1 cellular context compared by ENCODE assay signal in the genomic region with DNA sequence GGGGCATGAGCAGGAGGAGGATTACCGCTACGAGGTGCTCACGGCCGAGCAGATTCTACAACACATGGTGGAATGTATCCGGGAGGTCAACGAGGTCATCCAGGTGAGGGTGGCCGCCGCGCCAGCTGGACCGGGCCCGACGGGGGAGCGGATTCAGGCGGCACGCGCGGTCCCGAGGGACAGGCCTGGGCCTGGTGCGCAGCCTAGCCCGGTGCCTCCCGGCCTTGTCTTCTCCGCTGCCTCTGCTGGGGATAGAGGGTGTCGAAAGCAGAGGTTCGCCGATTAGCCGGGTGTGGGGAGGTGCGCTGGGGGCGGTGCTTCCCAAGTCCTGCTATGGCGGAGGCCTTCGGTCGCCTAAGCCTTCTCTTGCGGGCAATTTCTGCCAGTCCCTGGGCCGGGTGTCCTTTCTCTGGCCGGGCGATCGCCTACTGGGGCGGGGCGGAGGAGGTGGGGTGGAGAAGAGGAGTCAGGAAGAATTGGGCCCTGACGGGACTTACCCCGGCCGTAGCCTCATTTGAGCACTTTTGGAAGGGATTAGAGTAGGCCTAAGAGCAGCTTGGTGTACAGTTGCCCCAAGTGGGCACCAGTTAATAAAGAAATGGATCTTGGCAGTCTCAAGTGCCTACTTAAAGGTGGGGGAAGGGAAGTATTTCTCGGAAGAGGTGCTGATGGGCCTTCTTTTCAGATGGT.
A peak's percentile ranks its signal among the peaks of the same experiment; 100 is the strongest.
TF ChIP-seq lines count a peak whose summit lies in the region.

No MANE protein-coding gene starts in this region.

TF ChIP-seq in HepG2, 621 proteins besides CTCF, POLR2A, EP300 and RAD21 (continued from another document and continues in another):
- TF ChIP-seq ZNF784 (CRISPR knock-in tag; IDR thresholded peaks at IDR 0.05; ENCODE audit: borderline replicate concordance), result peak; percentile 86; the same call in 1 of the 2 replicates
- TF ChIP-seq ZSCAN25 (CRISPR knock-in tag; IDR thresholded peaks at IDR 0.05), result peak; percentile 57
- TF ChIP-seq FOSL2 (CRISPR knock-in tag; IDR thresholded peaks at IDR 0.05), result no peak
- TF ChIP-seq, protein P1, sequence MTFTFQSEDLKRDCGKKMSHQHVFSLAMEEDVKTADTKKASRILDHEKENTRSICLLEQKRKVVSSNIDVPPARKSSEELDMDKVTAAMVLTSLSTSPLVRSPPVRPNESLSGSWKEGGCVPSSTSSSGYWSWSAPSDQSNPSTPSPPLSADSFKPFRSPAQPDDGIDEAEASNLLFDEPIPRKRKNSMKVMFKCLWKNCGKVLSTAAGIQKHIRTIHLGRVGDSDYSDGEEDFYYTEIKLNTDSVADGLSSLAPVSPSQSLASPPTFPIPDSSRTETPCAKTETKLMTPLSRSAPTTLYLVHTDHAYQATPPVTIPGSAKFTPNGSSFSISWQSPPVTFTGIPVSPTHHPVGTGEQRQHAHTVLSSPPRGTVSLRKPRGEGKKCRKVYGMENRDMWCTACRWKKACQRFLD (CRISPR knock-in tag; IDR thresholded peaks at IDR 0.05; ENCODE audit: borderline replicate concordance), result 0 out of 2 replicates have a peak, but pooled peaks have one; percentile 44
- TF ChIP-seq ZMAT3 (CRISPR knock-in tag; conservative IDR thresholded peaks at IDR 0.05), result no peak
- TF ChIP-seq, protein P2, sequence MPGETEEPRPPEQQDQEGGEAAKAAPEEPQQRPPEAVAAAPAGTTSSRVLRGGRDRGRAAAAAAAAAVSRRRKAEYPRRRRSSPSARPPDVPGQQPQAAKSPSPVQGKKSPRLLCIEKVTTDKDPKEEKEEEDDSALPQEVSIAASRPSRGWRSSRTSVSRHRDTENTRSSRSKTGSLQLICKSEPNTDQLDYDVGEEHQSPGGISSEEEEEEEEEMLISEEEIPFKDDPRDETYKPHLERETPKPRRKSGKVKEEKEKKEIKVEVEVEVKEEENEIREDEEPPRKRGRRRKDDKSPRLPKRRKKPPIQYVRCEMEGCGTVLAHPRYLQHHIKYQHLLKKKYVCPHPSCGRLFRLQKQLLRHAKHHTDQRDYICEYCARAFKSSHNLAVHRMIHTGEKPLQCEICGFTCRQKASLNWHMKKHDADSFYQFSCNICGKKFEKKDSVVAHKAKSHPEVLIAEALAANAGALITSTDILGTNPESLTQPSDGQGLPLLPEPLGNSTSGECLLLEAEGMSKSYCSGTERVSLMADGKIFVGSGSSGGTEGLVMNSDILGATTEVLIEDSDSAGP (CRISPR knock-in tag; IDR thresholded peaks at IDR 0.05; ENCODE audit: borderline replicate concordance), result peak; percentile 42
- TF ChIP-seq, protein P3, sequence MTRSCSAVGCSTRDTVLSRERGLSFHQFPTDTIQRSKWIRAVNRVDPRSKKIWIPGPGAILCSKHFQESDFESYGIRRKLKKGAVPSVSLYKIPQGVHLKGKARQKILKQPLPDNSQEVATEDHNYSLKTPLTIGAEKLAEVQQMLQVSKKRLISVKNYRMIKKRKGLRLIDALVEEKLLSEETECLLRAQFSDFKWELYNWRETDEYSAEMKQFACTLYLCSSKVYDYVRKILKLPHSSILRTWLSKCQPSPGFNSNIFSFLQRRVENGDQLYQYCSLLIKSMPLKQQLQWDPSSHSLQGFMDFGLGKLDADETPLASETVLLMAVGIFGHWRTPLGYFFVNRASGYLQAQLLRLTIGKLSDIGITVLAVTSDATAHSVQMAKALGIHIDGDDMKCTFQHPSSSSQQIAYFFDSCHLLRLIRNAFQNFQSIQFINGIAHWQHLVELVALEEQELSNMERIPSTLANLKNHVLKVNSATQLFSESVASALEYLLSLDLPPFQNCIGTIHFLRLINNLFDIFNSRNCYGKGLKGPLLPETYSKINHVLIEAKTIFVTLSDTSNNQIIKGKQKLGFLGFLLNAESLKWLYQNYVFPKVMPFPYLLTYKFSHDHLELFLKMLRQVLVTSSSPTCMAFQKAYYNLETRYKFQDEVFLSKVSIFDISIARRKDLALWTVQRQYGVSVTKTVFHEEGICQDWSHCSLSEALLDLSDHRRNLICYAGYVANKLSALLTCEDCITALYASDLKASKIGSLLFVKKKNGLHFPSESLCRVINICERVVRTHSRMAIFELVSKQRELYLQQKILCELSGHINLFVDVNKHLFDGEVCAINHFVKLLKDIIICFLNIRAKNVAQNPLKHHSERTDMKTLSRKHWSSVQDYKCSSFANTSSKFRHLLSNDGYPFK (CRISPR knock-in tag; IDR thresholded peaks at IDR 0.05; ENCODE audit: borderline replicate concordance), result peak; percentile 33; the same call in 1 of the 2 replicates
- no peak for TF ChIP-seq SIN3B (IDR thresholded peaks at IDR 0.05; ENCODE audit: low read length)
- TF ChIP-seq ZNF530 (CRISPR knock-in tag; IDR thresholded peaks at IDR 0.05; ENCODE audit: low read depth), result peak; percentile 49; the same call in 1 of the 2 replicates
- TF ChIP-seq CHCHD3 (CRISPR knock-in tag; IDR thresholded peaks at IDR 0.05), result no peak
- TF ChIP-seq KMT2B (CRISPR knock-in tag; IDR thresholded peaks at IDR 0.05), result peak; percentile 40; the same call in 1 of the 2 replicates
- TF ChIP-seq ZSCAN21 (CRISPR knock-in tag; IDR thresholded peaks at IDR 0.05; ENCODE audit: borderline replicate concordance), result no peak
- peak; percentile 58; the same call in 1 of the 2 replicates for TF ChIP-seq POLR2G (IDR thresholded peaks at IDR 0.05; ENCODE audit: low read depth, low read length)
- no peak for TF ChIP-seq NONO (IDR thresholded peaks at IDR 0.05)
- TF ChIP-seq NONO (CRISPR knock-in tag; conservative IDR thresholded peaks at IDR 0.05), result no peak
- no peak for TF ChIP-seq SETDB1 (CRISPR knock-in tag; IDR thresholded peaks at IDR 0.05; ENCODE audit: borderline replicate concordance)
- no peak for TF ChIP-seq ZNF317 (CRISPR knock-in tag; IDR thresholded peaks at IDR 0.05)
- TF ChIP-seq, protein P4, sequence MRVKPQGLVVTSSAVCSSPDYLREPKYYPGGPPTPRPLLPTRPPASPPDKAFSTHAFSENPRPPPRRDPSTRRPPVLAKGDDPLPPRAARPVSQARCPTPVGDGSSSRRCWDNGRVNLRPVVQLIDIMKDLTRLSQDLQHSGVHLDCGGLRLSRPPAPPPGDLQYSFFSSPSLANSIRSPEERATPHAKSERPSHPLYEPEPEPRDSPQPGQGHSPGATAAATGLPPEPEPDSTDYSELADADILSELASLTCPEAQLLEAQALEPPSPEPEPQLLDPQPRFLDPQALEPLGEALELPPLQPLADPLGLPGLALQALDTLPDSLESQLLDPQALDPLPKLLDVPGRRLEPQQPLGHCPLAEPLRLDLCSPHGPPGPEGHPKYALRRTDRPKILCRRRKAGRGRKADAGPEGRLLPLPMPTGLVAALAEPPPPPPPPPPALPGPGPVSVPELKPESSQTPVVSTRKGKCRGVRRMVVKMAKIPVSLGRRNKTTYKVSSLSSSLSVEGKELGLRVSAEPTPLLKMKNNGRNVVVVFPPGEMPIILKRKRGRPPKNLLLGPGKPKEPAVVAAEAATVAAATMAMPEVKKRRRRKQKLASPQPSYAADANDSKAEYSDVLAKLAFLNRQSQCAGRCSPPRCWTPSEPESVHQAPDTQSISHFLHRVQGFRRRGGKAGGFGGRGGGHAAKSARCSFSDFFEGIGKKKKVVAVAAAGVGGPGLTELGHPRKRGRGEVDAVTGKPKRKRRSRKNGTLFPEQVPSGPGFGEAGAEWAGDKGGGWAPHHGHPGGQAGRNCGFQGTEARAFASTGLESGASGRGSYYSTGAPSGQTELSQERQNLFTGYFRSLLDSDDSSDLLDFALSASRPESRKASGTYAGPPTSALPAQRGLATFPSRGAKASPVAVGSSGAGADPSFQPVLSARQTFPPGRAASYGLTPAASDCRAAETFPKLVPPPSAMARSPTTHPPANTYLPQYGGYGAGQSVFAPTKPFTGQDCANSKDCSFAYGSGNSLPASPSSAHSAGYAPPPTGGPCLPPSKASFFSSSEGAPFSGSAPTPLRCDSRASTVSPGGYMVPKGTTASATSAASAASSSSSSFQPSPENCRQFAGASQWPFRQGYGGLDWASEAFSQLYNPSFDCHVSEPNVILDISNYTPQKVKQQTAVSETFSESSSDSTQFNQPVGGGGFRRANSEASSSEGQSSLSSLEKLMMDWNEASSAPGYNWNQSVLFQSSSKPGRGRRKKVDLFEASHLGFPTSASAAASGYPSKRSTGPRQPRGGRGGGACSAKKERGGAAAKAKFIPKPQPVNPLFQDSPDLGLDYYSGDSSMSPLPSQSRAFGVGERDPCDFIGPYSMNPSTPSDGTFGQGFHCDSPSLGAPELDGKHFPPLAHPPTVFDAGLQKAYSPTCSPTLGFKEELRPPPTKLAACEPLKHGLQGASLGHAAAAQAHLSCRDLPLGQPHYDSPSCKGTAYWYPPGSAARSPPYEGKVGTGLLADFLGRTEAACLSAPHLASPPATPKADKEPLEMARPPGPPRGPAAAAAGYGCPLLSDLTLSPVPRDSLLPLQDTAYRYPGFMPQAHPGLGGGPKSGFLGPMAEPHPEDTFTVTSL (CRISPR knock-in tag; IDR thresholded peaks at IDR 0.05; ENCODE audit: borderline replicate concordance), result no peak
- TF ChIP-seq ZNF570 (CRISPR knock-in tag; IDR thresholded peaks at IDR 0.05; ENCODE audit: borderline replicate concordance), result no peak
- TF ChIP-seq HOXA3 (CRISPR knock-in tag; IDR thresholded peaks at IDR 0.05), result peak; percentile 31; the same call in 1 of the 2 replicates
- TF ChIP-seq ZNF510 (CRISPR knock-in tag; IDR thresholded peaks at IDR 0.05; ENCODE audit: low read depth), result no peak
- no peak for TF ChIP-seq ZNF639 (CRISPR knock-in tag; conservative IDR thresholded peaks at IDR 0.05)
- TF ChIP-seq POLR2AphosphoS5 (IDR thresholded peaks at IDR 0.05; ENCODE audit: low read depth, low read length), result peak; percentile 47; the same call in 1 of the 2 replicates
- TF ChIP-seq ZNF646 (CRISPR knock-in tag; IDR thresholded peaks at IDR 0.05), result no peak
- TF ChIP-seq ZNF83 (CRISPR knock-in tag; IDR thresholded peaks at IDR 0.05; ENCODE audit: borderline replicate concordance), result 0 out of 2 replicates have a peak, but pooled peaks have one; percentile 78
- TF ChIP-seq RXRA (CRISPR knock-in tag; IDR thresholded peaks at IDR 0.05), result no peak
- TF ChIP-seq IKZF1 (IDR thresholded peaks at IDR 0.05), result no peak
- TF ChIP-seq RNF2 (conservative IDR thresholded peaks at IDR 0.05; ENCODE audit: low read depth), result 0 out of 2 replicates have a peak, but pooled peaks have one; percentile 16
- TF ChIP-seq CSRNP2 (CRISPR knock-in tag; conservative IDR thresholded peaks at IDR 0.05; ENCODE audit: low read depth), result no peak
